In the genomic region with DNA sequence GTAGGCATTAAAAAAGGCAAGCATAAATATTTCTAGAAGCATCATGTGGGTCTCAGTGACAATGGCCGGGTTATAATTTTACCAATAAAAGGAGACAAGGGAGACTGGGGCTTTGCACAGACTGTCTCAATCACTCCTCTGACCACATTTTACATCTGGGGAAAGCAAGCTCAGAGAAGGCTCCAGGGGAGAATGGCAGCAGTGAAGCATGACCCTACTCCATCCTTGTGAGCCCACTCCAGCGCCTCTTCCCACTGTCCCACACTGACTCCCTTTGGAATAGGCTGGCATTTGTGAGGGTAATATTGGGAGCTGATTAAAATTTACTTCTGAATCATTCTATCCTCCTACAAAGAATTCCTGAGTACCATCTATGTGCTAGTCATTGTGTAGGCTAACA, we compare ENCODE assay signal across 13 cellular contexts.
"Had no signal": no experiment of that assay in that cellular context is flagged by ENCODE, and none has a peak within 500 bp of the region (broad histone marks: within the 10 kb centered on the region; RNA-seq: fewer than 3 reads in every experiment).

No MANE protein-coding gene starts in this region.

- H3K4me3 ChIP-seq: cardiac muscle cell, lung, skin epidermis, tibial artery, uterus had no signal

- H3K9me3 ChIP-seq: neutrophil, tibial artery, uterus had no signal

- H3K27ac Mint-ChIP-seq: T-helper 2 cell treated with Interferon-gamma antibody and Interleukin-4, amounts not matched to agents 5 μg/mL and 100 μg/mL, for 36 hours had no signal

- H3K36me3 ChIP-seq: uterus had no signal

- H3K27me3 Mint-ChIP-seq: naive B cell had no signal

- H3K27me3 ChIP-seq: cardiac muscle cell, neutrophil, tibial artery, uterus had no signal

- ATAC-seq: esophagus mucosa, left colon had no signal

- H3K27ac ChIP-seq: cardiac muscle cell, neutrophil, skin epidermis, tibial artery, uterus had no signal

- H3K4me1 ChIP-seq: uterus had no signal

- H3K9me3 Mint-ChIP-seq: naive B cell; T-helper 2 cell treated with Interferon-gamma antibody and Interleukin-4, amounts not matched to agents 5 μg/mL and 100 μg/mL, for 36 hours had no signal

- H3K4me3 Mint-ChIP-seq: naive B cell; T-helper 2 cell treated with Interferon-gamma antibody and Interleukin-4, amounts not matched to agents 5 μg/mL and 100 μg/mL, for 36 hours had no signal

- DNase-seq: activated CD4-positive, CD25-positive, alpha-beta regulatory T cell treated with anti-CD3 and anti-CD28 coated beads, Interleukin-2, amount 50 U/mL, for 72 hours; left colon; naive B cell; retina; stimulated activated CD4-positive, alpha-beta T cell treated with anti-CD3 and anti-CD28 coated beads, Interleukin-4, amount 100 ng/mL, for 4 hours; tibial artery; uterus had no signal
